ENCODE assay signal across 1 cellular context in the genomic region with DNA sequence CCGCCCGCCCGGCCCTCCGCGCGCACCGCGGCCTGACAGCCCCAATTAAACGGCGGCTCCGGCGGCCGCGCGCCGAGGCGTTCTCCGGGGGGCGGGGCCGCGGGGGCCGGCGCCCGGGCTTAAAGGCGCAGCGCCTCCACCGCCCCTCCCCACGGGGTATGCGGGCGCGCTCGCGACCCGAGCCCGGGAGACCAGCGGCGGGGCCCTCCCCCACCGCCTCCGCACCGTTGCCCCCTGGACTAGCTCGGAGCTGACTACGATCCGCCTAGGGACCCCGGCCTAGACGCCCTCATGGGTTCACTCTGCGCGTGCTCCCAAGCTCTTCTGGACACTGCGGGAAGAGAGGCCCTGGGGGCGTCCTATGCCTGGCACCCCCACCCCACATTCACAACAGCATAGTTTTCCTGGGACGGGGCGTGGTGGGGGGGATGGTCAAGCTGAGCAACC.
TF ChIP-seq lines count a peak whose summit lies in the region.

A gene with protein sequence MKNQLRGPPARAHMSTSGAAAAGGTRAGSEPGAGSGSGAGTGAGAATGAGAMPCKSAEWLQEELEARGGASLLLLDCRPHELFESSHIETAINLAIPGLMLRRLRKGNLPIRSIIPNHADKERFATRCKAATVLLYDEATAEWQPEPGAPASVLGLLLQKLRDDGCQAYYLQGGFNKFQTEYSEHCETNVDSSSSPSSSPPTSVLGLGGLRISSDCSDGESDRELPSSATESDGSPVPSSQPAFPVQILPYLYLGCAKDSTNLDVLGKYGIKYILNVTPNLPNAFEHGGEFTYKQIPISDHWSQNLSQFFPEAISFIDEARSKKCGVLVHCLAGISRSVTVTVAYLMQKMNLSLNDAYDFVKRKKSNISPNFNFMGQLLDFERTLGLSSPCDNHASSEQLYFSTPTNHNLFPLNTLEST (minus strand): TSS at position 51 of the 447 bp plus-strand sequence. CDS start 205 bp downstream, outside the sequence.

TF ChIP-seq in K562, 482 proteins besides CTCF, POLR2A, EP300 and RAD21 (continued from another document):
- TF ChIP-seq, protein P1, sequence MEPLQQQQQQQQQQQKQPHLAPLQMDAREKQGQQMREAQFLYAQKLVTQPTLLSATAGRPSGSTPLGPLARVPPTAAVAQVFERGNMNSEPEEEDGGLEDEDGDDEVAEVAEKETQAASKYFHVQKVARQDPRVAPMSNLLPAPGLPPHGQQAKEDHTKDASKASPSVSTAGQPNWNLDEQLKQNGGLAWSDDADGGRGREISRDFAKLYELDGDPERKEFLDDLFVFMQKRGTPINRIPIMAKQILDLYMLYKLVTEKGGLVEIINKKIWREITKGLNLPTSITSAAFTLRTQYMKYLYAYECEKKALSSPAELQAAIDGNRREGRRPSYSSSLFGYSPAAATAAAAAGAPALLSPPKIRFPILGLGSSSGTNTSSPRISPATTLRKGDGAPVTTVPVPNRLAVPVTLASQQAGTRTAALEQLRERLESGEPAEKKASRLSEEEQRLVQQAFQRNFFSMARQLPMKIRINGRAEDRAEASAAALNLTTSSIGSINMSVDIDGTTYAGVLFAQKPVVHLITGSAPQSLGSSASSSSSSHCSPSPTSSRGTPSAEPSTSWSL (CRISPR knock-in tag; IDR thresholded peaks at IDR 0.05; ENCODE audit: borderline replicate concordance): no peak
- peak in 1 of 2 experiments; percentile 54; a peak in 1 of 4 replicates for TF ChIP-seq KDM1A (IDR thresholded peaks at IDR 0.05)
- TF ChIP-seq ZNF79 (CRISPR knock-in tag; IDR thresholded peaks at IDR 0.05; ENCODE audit: low read depth): no peak
- peak; percentile 47; the same call in 1 of the 2 replicates for TF ChIP-seq KLF13 (tag; IDR thresholded peaks at IDR 0.05; ENCODE audit: borderline replicate concordance, low read depth)
- TF ChIP-seq, protein P2, sequence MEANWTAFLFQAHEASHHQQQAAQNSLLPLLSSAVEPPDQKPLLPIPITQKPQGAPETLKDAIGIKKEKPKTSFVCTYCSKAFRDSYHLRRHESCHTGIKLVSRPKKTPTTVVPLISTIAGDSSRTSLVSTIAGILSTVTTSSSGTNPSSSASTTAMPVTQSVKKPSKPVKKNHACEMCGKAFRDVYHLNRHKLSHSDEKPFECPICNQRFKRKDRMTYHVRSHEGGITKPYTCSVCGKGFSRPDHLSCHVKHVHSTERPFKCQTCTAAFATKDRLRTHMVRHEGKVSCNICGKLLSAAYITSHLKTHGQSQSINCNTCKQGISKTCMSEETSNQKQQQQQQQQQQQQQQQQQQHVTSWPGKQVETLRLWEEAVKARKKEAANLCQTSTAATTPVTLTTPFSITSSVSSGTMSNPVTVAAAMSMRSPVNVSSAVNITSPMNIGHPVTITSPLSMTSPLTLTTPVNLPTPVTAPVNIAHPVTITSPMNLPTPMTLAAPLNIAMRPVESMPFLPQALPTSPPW (CRISPR knock-in tag; IDR thresholded peaks at IDR 0.05): peak; percentile 85
- TF ChIP-seq RB1 (IDR thresholded peaks at IDR 0.05; ENCODE audit: low read depth): peak; percentile 37; the same call in 1 of the 2 replicates
- TF ChIP-seq, protein P3, sequence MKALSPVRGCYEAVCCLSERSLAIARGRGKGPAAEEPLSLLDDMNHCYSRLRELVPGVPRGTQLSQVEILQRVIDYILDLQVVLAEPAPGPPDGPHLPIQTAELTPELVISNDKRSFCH (CRISPR knock-in tag; IDR thresholded peaks at IDR 0.05): no peak
- TF ChIP-seq, protein P3 (tag; IDR thresholded peaks at IDR 0.05): no peak
- TF ChIP-seq, protein P4, sequence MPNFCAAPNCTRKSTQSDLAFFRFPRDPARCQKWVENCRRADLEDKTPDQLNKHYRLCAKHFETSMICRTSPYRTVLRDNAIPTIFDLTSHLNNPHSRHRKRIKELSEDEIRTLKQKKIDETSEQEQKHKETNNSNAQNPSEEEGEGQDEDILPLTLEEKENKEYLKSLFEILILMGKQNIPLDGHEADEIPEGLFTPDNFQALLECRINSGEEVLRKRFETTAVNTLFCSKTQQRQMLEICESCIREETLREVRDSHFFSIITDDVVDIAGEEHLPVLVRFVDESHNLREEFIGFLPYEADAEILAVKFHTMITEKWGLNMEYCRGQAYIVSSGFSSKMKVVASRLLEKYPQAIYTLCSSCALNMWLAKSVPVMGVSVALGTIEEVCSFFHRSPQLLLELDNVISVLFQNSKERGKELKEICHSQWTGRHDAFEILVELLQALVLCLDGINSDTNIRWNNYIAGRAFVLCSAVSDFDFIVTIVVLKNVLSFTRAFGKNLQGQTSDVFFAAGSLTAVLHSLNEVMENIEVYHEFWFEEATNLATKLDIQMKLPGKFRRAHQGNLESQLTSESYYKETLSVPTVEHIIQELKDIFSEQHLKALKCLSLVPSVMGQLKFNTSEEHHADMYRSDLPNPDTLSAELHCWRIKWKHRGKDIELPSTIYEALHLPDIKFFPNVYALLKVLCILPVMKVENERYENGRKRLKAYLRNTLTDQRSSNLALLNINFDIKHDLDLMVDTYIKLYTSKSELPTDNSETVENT (CRISPR knock-in tag; IDR thresholded peaks at IDR 0.05): 0 out of 2 replicates have a peak, but pooled peaks have one; percentile 21
- TF ChIP-seq SAP30 (IDR thresholded peaks at IDR 0.05; ENCODE audit: borderline replicate concordance, insufficient read depth, low read depth, low read length, poor library complexity, severe bottlenecking): peak; percentile 67
- peak; percentile 35 for TF ChIP-seq NEUROD1 (IDR thresholded peaks at IDR 0.05; ENCODE audit: borderline replicate concordance, low read depth, low read length, partially characterized antibody)
- TF ChIP-seq, protein P5, sequence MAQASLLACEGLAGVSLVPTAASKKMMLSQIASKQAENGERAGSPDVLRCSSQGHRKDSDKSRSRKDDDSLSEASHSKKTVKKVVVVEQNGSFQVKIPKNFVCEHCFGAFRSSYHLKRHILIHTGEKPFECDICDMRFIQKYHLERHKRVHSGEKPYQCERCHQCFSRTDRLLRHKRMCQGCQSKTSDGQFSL (CRISPR knock-in tag; IDR thresholded peaks at IDR 0.05): peak; percentile 77; the same call in 1 of the 2 replicates
- TF ChIP-seq, protein P5 (tag; IDR thresholded peaks at IDR 0.05): peak in 1 of 2 experiments; percentile 65; a peak in 1 of 4 replicates
- no peak for TF ChIP-seq BRF1 (IDR thresholded peaks at IDR 0.05; ENCODE audit: borderline replicate concordance, extremely low read depth, insufficient read length)
- TF ChIP-seq NR1H2 (CRISPR knock-in tag; IDR thresholded peaks at IDR 0.05): no peak
- TF ChIP-seq, protein P6, sequence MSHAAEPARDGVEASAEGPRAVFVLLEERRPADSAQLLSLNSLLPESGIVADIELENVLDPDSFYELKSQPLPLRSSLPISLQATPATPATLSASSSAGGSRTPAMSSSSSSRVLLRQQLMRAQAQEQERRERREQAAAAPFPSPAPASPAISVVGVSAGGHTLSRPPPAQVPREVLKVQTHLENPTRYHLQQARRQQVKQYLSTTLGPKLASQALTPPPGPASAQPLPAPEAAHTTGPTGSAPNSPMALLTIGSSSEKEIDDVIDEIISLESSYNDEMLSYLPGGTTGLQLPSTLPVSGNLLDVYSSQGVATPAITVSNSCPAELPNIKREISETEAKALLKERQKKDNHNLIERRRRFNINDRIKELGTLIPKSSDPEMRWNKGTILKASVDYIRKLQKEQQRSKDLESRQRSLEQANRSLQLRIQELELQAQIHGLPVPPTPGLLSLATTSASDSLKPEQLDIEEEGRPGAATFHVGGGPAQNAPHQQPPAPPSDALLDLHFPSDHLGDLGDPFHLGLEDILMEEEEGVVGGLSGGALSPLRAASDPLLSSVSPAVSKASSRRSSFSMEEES (CRISPR knock-in tag; IDR thresholded peaks at IDR 0.05): no peak
- no peak for TF ChIP-seq MCM3 (IDR thresholded peaks at IDR 0.05)
- TF ChIP-seq CXXC5 (CRISPR knock-in tag; IDR thresholded peaks at IDR 0.05): peak; percentile 20
- TF ChIP-seq, protein P7, sequence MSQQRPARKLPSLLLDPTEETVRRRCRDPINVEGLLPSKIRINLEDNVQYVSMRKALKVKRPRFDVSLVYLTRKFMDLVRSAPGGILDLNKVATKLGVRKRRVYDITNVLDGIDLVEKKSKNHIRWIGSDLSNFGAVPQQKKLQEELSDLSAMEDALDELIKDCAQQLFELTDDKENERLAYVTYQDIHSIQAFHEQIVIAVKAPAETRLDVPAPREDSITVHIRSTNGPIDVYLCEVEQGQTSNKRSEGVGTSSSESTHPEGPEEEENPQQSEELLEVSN (IDR thresholded peaks at IDR 0.05; ENCODE audit: borderline replicate concordance in 1 of 2, extremely low read depth in 1 of 2, insufficient read depth in 1 of 2, insufficient read length in 1 of 2, low read depth in 1 of 2, low read length in 1 of 2, poor library complexity in 1 of 2, severe bottlenecking in 1 of 2): peak in 1 of 2 experiments; percentile 21
- TF ChIP-seq PTBP1 (IDR thresholded peaks at IDR 0.05; ENCODE audit: low read depth, low read length): no peak
- TF ChIP-seq XRCC4 (IDR thresholded peaks at IDR 0.05; ENCODE audit: extremely low read depth, insufficient read depth, insufficient read length): no peak
- TF ChIP-seq SMARCE1 (IDR thresholded peaks at IDR 0.05): no peak
- TF ChIP-seq EGR1 (conservative IDR thresholded peaks at IDR 0.05): peak; percentile 64
- TF ChIP-seq, protein P8, sequence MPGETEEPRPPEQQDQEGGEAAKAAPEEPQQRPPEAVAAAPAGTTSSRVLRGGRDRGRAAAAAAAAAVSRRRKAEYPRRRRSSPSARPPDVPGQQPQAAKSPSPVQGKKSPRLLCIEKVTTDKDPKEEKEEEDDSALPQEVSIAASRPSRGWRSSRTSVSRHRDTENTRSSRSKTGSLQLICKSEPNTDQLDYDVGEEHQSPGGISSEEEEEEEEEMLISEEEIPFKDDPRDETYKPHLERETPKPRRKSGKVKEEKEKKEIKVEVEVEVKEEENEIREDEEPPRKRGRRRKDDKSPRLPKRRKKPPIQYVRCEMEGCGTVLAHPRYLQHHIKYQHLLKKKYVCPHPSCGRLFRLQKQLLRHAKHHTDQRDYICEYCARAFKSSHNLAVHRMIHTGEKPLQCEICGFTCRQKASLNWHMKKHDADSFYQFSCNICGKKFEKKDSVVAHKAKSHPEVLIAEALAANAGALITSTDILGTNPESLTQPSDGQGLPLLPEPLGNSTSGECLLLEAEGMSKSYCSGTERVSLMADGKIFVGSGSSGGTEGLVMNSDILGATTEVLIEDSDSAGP (CRISPR knock-in tag; IDR thresholded peaks at IDR 0.05): peak; percentile 89
- no peak for TF ChIP-seq TEAD2 (tag; IDR thresholded peaks at IDR 0.05)
- no peak for TF ChIP-seq RBBP5 (IDR thresholded peaks at IDR 0.05; ENCODE audit: borderline replicate concordance, insufficient read depth, low read length, poor library complexity, severe bottlenecking)
- TF ChIP-seq MAZ (CRISPR knock-in tag; conservative IDR thresholded peaks at IDR 0.05 in 1 of 2, IDR thresholded peaks at IDR 0.05 in 1 of 2): peak in 1 of 2 experiments; percentile 23; a peak in 1 of 4 replicates
- TF ChIP-seq, protein P9, sequence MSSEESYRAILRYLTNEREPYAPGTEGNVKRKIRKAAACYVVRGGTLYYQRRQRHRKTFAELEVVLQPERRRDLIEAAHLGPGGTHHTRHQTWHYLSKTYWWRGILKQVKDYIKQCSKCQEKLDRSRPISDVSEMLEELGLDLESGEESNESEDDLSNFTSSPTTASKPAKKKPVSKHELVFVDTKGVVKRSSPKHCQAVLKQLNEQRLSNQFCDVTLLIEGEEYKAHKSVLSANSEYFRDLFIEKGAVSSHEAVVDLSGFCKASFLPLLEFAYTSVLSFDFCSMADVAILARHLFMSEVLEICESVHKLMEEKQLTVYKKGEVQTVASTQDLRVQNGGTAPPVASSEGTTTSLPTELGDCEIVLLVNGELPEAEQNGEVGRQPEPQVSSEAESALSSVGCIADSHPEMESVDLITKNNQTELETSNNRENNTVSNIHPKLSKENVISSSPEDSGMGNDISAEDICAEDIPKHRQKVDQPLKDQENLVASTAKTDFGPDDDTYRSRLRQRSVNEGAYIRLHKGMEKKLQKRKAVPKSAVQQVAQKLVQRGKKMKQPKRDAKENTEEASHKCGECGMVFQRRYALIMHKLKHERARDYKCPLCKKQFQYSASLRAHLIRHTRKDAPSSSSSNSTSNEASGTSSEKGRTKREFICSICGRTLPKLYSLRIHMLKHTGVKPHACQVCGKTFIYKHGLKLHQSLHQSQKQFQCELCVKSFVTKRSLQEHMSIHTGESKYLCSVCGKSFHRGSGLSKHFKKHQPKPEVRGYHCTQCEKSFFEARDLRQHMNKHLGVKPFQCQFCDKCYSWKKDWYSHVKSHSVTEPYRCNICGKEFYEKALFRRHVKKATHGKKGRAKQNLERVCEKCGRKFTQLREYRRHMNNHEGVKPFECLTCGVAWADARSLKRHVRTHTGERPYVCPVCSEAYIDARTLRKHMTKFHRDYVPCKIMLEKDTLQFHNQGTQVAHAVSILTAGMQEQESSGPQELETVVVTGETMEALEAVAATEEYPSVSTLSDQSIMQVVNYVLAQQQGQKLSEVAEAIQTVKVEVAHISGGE (CRISPR knock-in tag; IDR thresholded peaks at IDR 0.05): 0 out of 6 replicates have a peak, but pooled peaks of 1 of the 3 experiments have one; percentile 11
- 0 out of 2 replicates have a peak, but pooled peaks have one; percentile 23 for TF ChIP-seq MYC (IDR thresholded peaks at IDR 0.05; ENCODE audit: low read depth, low read length)
- TF ChIP-seq MYC (CRISPR knock-in tag; IDR thresholded peaks at IDR 0.05; ENCODE audit: borderline replicate concordance, low read depth): no peak
- TF ChIP-seq HMGN3 (IDR thresholded peaks at IDR 0.05; ENCODE audit: borderline replicate concordance, extremely low read depth, insufficient read length, low read depth, low read length): peak; percentile 6
